7 cellular contexts compared by ENCODE assay signal in the genomic region with DNA sequence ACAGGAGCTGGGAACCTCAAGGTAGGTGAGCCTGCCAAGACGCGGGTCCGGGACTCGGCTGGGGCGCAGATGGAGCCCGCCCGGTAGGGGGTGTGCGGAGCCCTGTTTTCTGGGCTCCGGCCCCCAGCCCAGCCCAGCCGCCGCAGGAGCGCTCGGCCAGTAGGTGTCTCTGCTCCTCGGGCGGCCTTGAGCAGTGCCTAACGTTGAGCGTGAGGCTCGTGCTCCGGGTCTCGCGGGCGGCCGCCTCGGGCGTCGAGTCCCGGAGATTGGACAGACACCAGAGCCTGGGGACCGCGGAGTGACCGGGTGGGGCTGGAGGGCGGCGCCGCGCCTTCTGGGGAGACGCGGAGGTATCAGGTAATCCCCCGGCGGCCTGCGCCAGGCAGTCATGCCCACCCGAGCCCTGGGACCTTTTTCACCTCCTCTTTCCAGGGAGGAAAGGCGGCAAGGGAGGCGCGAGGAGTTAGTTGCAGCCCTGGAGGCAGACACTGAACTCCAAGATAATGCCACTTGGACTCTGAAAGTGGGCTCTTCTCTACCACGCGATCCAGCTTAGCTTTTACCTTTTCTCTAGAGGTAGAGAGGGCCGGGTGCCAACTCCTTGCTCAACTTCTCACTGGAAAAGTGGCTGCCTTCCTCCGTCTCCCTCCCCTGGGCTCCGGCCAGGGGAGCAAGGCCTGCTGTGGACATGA. TPM values are rescaled to one million over a fixed set of nuclear protein-coding genes. Genes with fewer than 3 reads are reported as not detected.
DNase-seq lines count a peak whose midpoint lies in the region; ATAC-seq and TF ChIP-seq lines count a peak whose summit lies in the region.

No MANE protein-coding gene starts in this region.

- TF ChIP-seq POLR2A in vagina (IDR thresholded peaks at IDR 0.05): no peak

- no peak overlapping the region for H3K9ac ChIP-seq in neuronal stem cell (ENCODE audit: low read depth, low read length, poor library complexity)

- H2AFZ ChIP-seq in neuronal stem cell (ENCODE audit: low read length): peak overlapping the region; percentile 83

- H3K27me3 ChIP-seq in neuronal stem cell (ENCODE audit: control insufficient read depth in 3 of 3, insufficient read depth in 3 of 3, low read depth in 1 of 3, low read length in 3 of 3) (peaks cover 2 to 55% (median 14%) of the 10 kb centered on the region in 3 experiments), vagina (no peaks in the 10 kb centered on the region)

- H3K36me3 Mint-ChIP-seq in HFFc6 (ENCODE audit: low read depth): no peaks in the 10 kb centered on the region
- H3K36me3 Mint-ChIP-seq in activated T-cell treated with anti-CD3 and anti-CD28 coated beads, Interleukin-2, amount 50 U/mL, for 72 hours (ENCODE audit: insufficient read depth in 2 of 2): no peaks in the 10 kb centered on the region

- H3K27ac ChIP-seq in neuronal stem cell (replicated peaks; ENCODE audit: low read length): no peak overlapping the region
- peak overlapping the region; percentile 19 for H3K27ac ChIP-seq in vagina

- no peak overlapping the region for H4K91ac ChIP-seq in neuronal stem cell (ENCODE audit: low read depth, low read length, poor library complexity)

- TF ChIP-seq CTCF in HFFc6 (IDR thresholded peaks at IDR 0.05) (peak; percentile 56), vagina (IDR thresholded peaks at IDR 0.05) (peak in 1 of 3 experiments; percentile 18)

- H2BK12ac ChIP-seq in neuronal stem cell (ENCODE audit: low read length): no peak overlapping the region

- H3K4me2 ChIP-seq in neuronal stem cell (ENCODE audit: insufficient read depth, low read length, poor library complexity, severe bottlenecking): peak overlapping the region; percentile 75

- no peak overlapping the region for H4K8ac ChIP-seq in neuronal stem cell (ENCODE audit: low read depth, low read length)

- ATAC-seq in GM18502 (IDR thresholded peaks at IDR 0.05; ENCODE audit: poor library complexity, unreplicated experiment): peak; percentile 97
- peak; percentile 96 to 99 for ATAC-seq in activated T-cell treated with anti-CD3 and anti-CD28 coated beads, Interleukin-2, amount 50 U/mL, for 72 hours (replicated peaks in 1 of 2)

- intact Hi-C loops in vagina (cut with DNase I): no loop called here

- H3K4me3 ChIP-seq in neuronal stem cell (ENCODE audit: low read length in 2 of 2): peak overlapping the region in 1 of 2 donors; percentile 51
- H3K4me3 ChIP-seq in vagina: peak overlapping the region; percentile 31 to 39

- WGBS in neuronal stem cell (ENCODE audit: extremely low coverage in 2 of 2, insufficient read length in 2 of 2, insufficient replicate concordance in 1 of 2), 2 donors: no CpG with 5 or more reads among the region's 48 CpGs

- H3K23ac ChIP-seq in neuronal stem cell (ENCODE audit: low read depth, low read length, poor library complexity): no peak overlapping the region

- no peaks in the 10 kb centered on the region for H3K9me3 Mint-ChIP-seq in HFFc6
- H3K9me3 Mint-ChIP-seq in activated T-cell treated with anti-CD3 and anti-CD28 coated beads, Interleukin-2, amount 50 U/mL, for 72 hours: no peaks in the 10 kb centered on the region

- H3K18ac ChIP-seq in neuronal stem cell (ENCODE audit: low read length): peak overlapping the region; percentile 84

- no peak overlapping the region for H2AK5ac ChIP-seq in neuronal stem cell (ENCODE audit: low read depth, low read length)

- H3K4me1 ChIP-seq in neuronal stem cell (ENCODE audit: control insufficient read depth in 2 of 2, insufficient read depth in 1 of 2, low read depth in 1 of 2, low read length in 2 of 2) (no peaks in the 10 kb centered on the region), vagina (peaks cover 17% of the 10 kb centered on the region)

- DNase-seq in HFFc6 (no peak), NCI-H1930 (lab: John Stamatoyannopoulos, UW) (peak; percentile 42 to 75), foreskin melanocyte (peak; percentile 48), neuronal stem cell (ENCODE audit: low spot score) (peak; percentile 62), vagina (ENCODE audit: extremely low spot score in 2 of 2) (no peak)
- peak; percentile 74 to 78 for DNase-seq in activated T-cell treated with anti-CD3 and anti-CD28 coated beads, Interleukin-2, amount 50 U/mL, for 72 hours

- H3K4ac ChIP-seq in neuronal stem cell (ENCODE audit: low read length): no peak overlapping the region

- no peak overlapping the region for H2BK15ac ChIP-seq in neuronal stem cell (ENCODE audit: low read length)

- no peaks in the 10 kb centered on the region; the same call in 1 of the 2 replicates for H3K27me3 Mint-ChIP-seq in HFFc6 (ENCODE audit: insufficient read depth)
- H3K27me3 Mint-ChIP-seq in activated T-cell treated with anti-CD3 and anti-CD28 coated beads, Interleukin-2, amount 50 U/mL, for 72 hours (ENCODE audit: low read depth): peaks cover 29% of the 10 kb centered on the region

- peaks cover 4% of the 10 kb centered on the region; the same call in 1 of the 2 replicates for H3K4me1 Mint-ChIP-seq in HFFc6 (ENCODE audit: low read depth)
- no peaks in the 10 kb centered on the region for H3K4me1 Mint-ChIP-seq in activated T-cell treated with anti-CD3 and anti-CD28 coated beads, Interleukin-2, amount 50 U/mL, for 72 hours (ENCODE audit: low read depth)

- H3K27ac Mint-ChIP-seq in HFFc6: no peak overlapping the region
- no peak overlapping the region for H3K27ac Mint-ChIP-seq in activated T-cell treated with anti-CD3 and anti-CD28 coated beads, Interleukin-2, amount 50 U/mL, for 72 hours

- no peak overlapping the region for H3K14ac ChIP-seq in neuronal stem cell (ENCODE audit: low read length)

- H2BK120ac ChIP-seq in neuronal stem cell (ENCODE audit: low read depth, low read length): no peak overlapping the region

- no peak overlapping the region for H2BK5ac ChIP-seq in neuronal stem cell (ENCODE audit: low read length)

- H3K9me3 ChIP-seq in neuronal stem cell (replicated peaks in 1 of 2; ENCODE audit: control insufficient read depth in 2 of 2, insufficient read depth in 1 of 2, low read depth in 1 of 2, low read length in 2 of 2): no peaks in the 10 kb centered on the region
- H3K9me3 ChIP-seq in vagina: no peaks in the 10 kb centered on the region

- H3K79me1 ChIP-seq in neuronal stem cell (ENCODE audit: low read depth, low read length): no peaks in the 10 kb centered on the region

- H3K36me3 ChIP-seq in neuronal stem cell (replicated peaks in 1 of 2; ENCODE audit: control insufficient read depth in 2 of 2, insufficient read depth in 2 of 2, low read length in 2 of 2): no peaks in the 10 kb centered on the region
- H3K36me3 ChIP-seq in vagina: no peaks in the 10 kb centered on the region

- H3K4me3 Mint-ChIP-seq in HFFc6: no peak overlapping the region
- peak overlapping the region; percentile 30 to 53 for H3K4me3 Mint-ChIP-seq in activated T-cell treated with anti-CD3 and anti-CD28 coated beads, Interleukin-2, amount 50 U/mL, for 72 hours

RNA-seq across cellular contexts. Expression of gene FGG, which starts 14.5 kb away (rescaled TPM):
- total RNA-seq in HFFc6 (2021; fragmentation: NEBNext Ultra II Directional; extraction: Animal tissue kit (Norgen Biotek cat#: 25700)): not detected
- not detected for total RNA-seq in activated T-cell treated with anti-CD3 and anti-CD28 coated beads, Interleukin-2, amount 50 U/mL, for 72 hours
- not detected for polyA plus RNA-seq in neuronal stem cell (2013, experiment 1 of 2)
- not detected for polyA plus RNA-seq in neuronal stem cell (2013, experiment 2 of 2)
- total RNA-seq in vagina: not detected

RNA-seq across cellular contexts. Expression of gene FGA, which starts 36.4 kb away (rescaled TPM):
- not detected for total RNA-seq in HFFc6 (2021; fragmentation: NEBNext Ultra II Directional; extraction: Animal tissue kit (Norgen Biotek cat#: 25700))
- total RNA-seq in activated T-cell treated with anti-CD3 and anti-CD28 coated beads, Interleukin-2, amount 50 U/mL, for 72 hours: not detected
- not detected for polyA plus RNA-seq in neuronal stem cell (2013, experiment 1 of 2)
- polyA plus RNA-seq in neuronal stem cell (2013, experiment 2 of 2): not detected
- not detected for total RNA-seq in vagina

Comparison
In these comparisons a context has a peak if more than half of its experiments do, and no peak if none do; other contexts are left out.
1. DNase-seq: peak in NCI-H1930 (2 of 2), activated T-cell treated with anti-CD3 and anti-CD28 coated beads, Interleukin-2, amount 50 U/mL, for 72 hours (2 of 2), foreskin melanocyte (single experiment) and neuronal stem cell (single experiment); none in HFFc6 (single experiment) and vagina (0 of 2).